In the genomic region with DNA sequence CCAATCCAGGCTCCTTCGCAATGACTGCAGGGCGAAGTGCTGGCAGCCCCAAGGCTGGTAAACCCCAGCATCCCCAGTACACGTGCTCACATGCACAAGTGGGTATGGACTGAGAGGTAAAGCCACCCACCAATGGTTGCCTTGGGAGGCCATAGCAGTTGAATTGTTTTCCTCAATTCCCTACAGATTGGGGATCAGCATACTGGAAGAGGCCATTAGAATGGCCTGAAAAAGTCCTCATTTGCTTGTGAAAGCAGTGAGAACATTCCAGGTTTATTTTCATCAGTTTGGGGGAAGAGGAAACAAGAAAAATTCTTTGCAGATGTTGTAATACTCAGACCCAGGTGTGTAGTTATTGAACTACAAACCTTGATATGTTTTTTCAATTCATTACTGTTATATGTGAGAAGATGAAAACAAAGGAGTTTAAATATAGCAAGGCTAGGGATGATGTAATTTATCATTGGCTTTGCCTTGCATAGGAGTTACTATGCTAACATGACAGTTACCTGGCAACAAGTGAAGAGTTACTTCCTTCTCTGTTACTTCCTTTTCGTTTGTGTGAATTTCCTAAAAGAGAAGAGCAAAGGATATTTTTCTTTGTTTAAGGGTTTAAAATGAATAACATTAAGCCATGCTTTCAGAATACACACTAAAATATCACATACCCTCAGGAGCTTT, we compare ENCODE assay signal across 8 cellular contexts. TPM values are rescaled to one million over a fixed set of nuclear protein-coding genes. Genes with fewer than 3 reads are reported as not detected.
DNase-seq lines count a peak whose midpoint lies in the region; ATAC-seq and TF ChIP-seq lines count a peak whose summit lies in the region.

No MANE protein-coding gene starts in this region.

- WGBS in stomach, 5 donors, result 49 to 72% (median 67%) methylated on average over 4 of the region's 4 CpGs

- H3K4me1 ChIP-seq in cardiac muscle cell (ENCODE audit: low read depth) (peaks cover 18% of the 10 kb centered on the region), stomach (peaks cover 30 to 65% (median 50%) of the 10 kb centered on the region in 4 donors)

- TF ChIP-seq EP300 in stomach (IDR thresholded peaks at IDR 0.05), result no peak

- H3K27ac Mint-ChIP-seq in T-helper 2 cell treated with Interferon-gamma antibody and Interleukin-4, amounts not matched to agents 5 μg/mL and 100 μg/mL, for 36 hours, result peak overlapping the region; percentile 84

- H3K4me3 ChIP-seq in cardiac muscle cell, result no peak overlapping the region
- no peak overlapping the region for H3K4me3 ChIP-seq in stomach

- no peak for DNase-seq in T-helper 2 cell treated with Interferon-gamma antibody and Interleukin-4, amounts not matched to agents 5 μg/mL and 100 μg/mL, for 36 hours (ENCODE audit: low spot score)
- DNase-seq in cardiac muscle cell (ENCODE audit: low read depth in 1 of 2, low spot score in 1 of 2), result peak; percentile 8 to 63
- DNase-seq in stomach, result no peak
- DNase-seq in DMS79 (lab: John Stamatoyannopoulos, UW), result no peak
- no peak for DNase-seq in NK-92 (lab: John Stamatoyannopoulos, UW; ENCODE audit: unreplicated experiment)

- peaks cover 11% of the 10 kb centered on the region for H3K36me3 ChIP-seq in cardiac muscle cell
- H3K36me3 ChIP-seq in stomach, result peaks cover 14 to 44% (median 39%) of the 10 kb centered on the region in 4 donors

- TF ChIP-seq CTCF in cardiac muscle cell (IDR thresholded peaks at IDR 0.05; ENCODE audit: low read depth, low read length) (no peak), stomach (IDR thresholded peaks at IDR 0.05) (no peak)

- no peak overlapping the region for H3K27ac ChIP-seq in cardiac muscle cell
- H3K27ac ChIP-seq in stomach, result peak overlapping the region; percentile 20 to 80 (median 58)

- peaks cover 43% of the 10 kb centered on the region for H3K4me1 Mint-ChIP-seq in T-helper 2 cell treated with Interferon-gamma antibody and Interleukin-4, amounts not matched to agents 5 μg/mL and 100 μg/mL, for 36 hours (ENCODE audit: low read depth)

- H3K27me3 ChIP-seq in cardiac muscle cell, result no peaks in the 10 kb centered on the region
- no peaks in the 10 kb centered on the region for H3K27me3 ChIP-seq in stomach

- peaks cover 34% of the 10 kb centered on the region for H3K36me3 Mint-ChIP-seq in T-helper 2 cell treated with Interferon-gamma antibody and Interleukin-4, amounts not matched to agents 5 μg/mL and 100 μg/mL, for 36 hours (ENCODE audit: low read depth)

- ATAC-seq in GM18511 (IDR thresholded peaks at IDR 0.05; ENCODE audit: unreplicated experiment), result peak; percentile 49
- ATAC-seq in HG03095 (IDR thresholded peaks at IDR 0.05; ENCODE audit: unreplicated experiment), result peak; percentile 39
- no peak for ATAC-seq in GM19397 (IDR thresholded peaks at IDR 0.05; ENCODE audit: unreplicated experiment)

- H3K9me3 ChIP-seq in cardiac muscle cell (ENCODE audit: low read depth) (no peaks in the 10 kb centered on the region), stomach (no peaks in the 10 kb centered on the region)

- H3K27me3 Mint-ChIP-seq in T-helper 2 cell treated with Interferon-gamma antibody and Interleukin-4, amounts not matched to agents 5 μg/mL and 100 μg/mL, for 36 hours (ENCODE audit: low read depth), result no peaks in the 10 kb centered on the region

- intact Hi-C loops in stomach (cut with DNase I; ENCODE audit: low total_unique reads), result no loop called here

- peak overlapping the region; percentile 42 for H3K4me3 Mint-ChIP-seq in T-helper 2 cell treated with Interferon-gamma antibody and Interleukin-4, amounts not matched to agents 5 μg/mL and 100 μg/mL, for 36 hours

- peaks cover 4% of the 10 kb centered on the region for H3K9me3 Mint-ChIP-seq in T-helper 2 cell treated with Interferon-gamma antibody and Interleukin-4, amounts not matched to agents 5 μg/mL and 100 μg/mL, for 36 hours

- no peak for TF ChIP-seq POLR2A in stomach (IDR thresholded peaks at IDR 0.05)

RNA-seq across cellular contexts. Expression of a gene that starts 36.4 kb away (rescaled TPM):
- total RNA-seq in cardiac muscle cell, result 11.6 and 21.1 TPM in 2 replicates
- polyA plus RNA-seq in cardiac muscle cell, result 11.3 and 13.9 TPM in 2 replicates
- 10 to 100 TPM; 35.6 to 51.9 (median 45.5) TPM for total RNA-seq in stomach
- 10 to 100 TPM in 2 of 3 donors, 1 to 10 TPM in 1; 7.2 to 15.0 (median 11.5) TPM for polyA plus RNA-seq in stomach

Comparison
In these comparisons a context has a peak if more than half of its experiments do, and no peak if none do; other contexts are left out.
1. DNase-seq: peak in cardiac muscle cell (2 of 2); none in T-helper 2 cell treated with Interferon-gamma antibody and Interleukin-4, amounts not matched to agents 5 μg/mL and 100 μg/mL, for 36 hours (single experiment), stomach (single experiment), DMS79 (single experiment) and NK-92 (single experiment).